In genomic region chr15:84143753-84144314, GRCh38 we compare ENCODE assay signal across 19 cellular contexts.
DNase-seq lines count a peak whose midpoint lies in the region; ATAC-seq lines count a peak whose summit lies in the region.
"Had no signal": no experiment of that assay in that cellular context is flagged by ENCODE, and none has a peak within 500 bp of the region (broad histone marks: within the 10 kb centered on the region; RNA-seq: fewer than 3 reads in every experiment).

No MANE protein-coding gene starts in this region.

- H3K27ac ChIP-seq in BLaER1 treated with 17β-estradiol and CSF1 and Interleukin-3, amounts not matched to agents 10 nM and 100 nM, result no peak overlapping the region
- H3K27ac ChIP-seq: coronary artery, Peyer's patch, SJSA1 had no signal

- DNase-seq in A172 (ENCODE audit: low spot score), result no peak
- no peak for DNase-seq in RPMI8226
- DNase-seq: activated CD8-positive, alpha-beta memory T cell treated with anti-CD3 and anti-CD28 coated beads, Interleukin-2, amount 50 U/mL, for 48 hours; activated gamma-delta T cell; amniotic stem cell; BE2C; NCI-H510A treated with DMSO at 0.1 percent for 48 hours; Peyer's patch; stimulated activated CD4-positive, alpha-beta T cell treated with anti-CD3 and anti-CD28 coated beads, Interleukin-12 subunit alpha, Interleukin-12 subunit beta, amount 100 ng/mL, for 4 hours; T-helper 2 cell had no signal

- no peak overlapping the region for H3K9ac ChIP-seq in BLaER1 treated with 17β-estradiol and CSF1 and Interleukin-3, amounts not matched to agents 10 nM and 100 nM

- peak; percentile 63 for ATAC-seq in GM18868 (IDR thresholded peaks at IDR 0.05; ENCODE audit: unreplicated experiment)
- ATAC-seq in GM21723 (IDR thresholded peaks at IDR 0.05; ENCODE audit: unreplicated experiment), result peak; percentile 73
- ATAC-seq in HG03354 (IDR thresholded peaks at IDR 0.05; ENCODE audit: poor library complexity, severe bottlenecking, unreplicated experiment), result peak; percentile 54
- ATAC-seq in HG02588 (IDR thresholded peaks at IDR 0.05; ENCODE audit: unreplicated experiment), result no peak
- ATAC-seq in HG03460 (IDR thresholded peaks at IDR 0.05; ENCODE audit: unreplicated experiment), result no peak

- H3K9me3 ChIP-seq in BLaER1 treated with 17β-estradiol and CSF1 and Interleukin-3, amounts not matched to agents 10 nM and 100 nM (replicated peaks in 1 of 11), result no peaks in the 10 kb centered on the region
- H3K9me3 ChIP-seq: A549, BE2C, Peyer's patch, SJSA1 had no signal

- H3K36me3 ChIP-seq in BLaER1 treated with 17β-estradiol and CSF1 and Interleukin-3, amounts not matched to agents 10 nM and 100 nM, result no peaks in the 10 kb centered on the region
- H3K36me3 ChIP-seq: BE2C, Peyer's patch, SJSA1 had no signal

- no peaks in the 10 kb centered on the region for H4K20me1 ChIP-seq in BLaER1 treated with 17β-estradiol and CSF1 and Interleukin-3, amounts not matched to agents 10 nM and 100 nM

- peaks cover 0 to 7% (median 0%) of the 10 kb centered on the region in 11 experiments; a peak in 2 of 22 replicates for H3K27me3 ChIP-seq in BLaER1 treated with 17β-estradiol and CSF1 and Interleukin-3, amounts not matched to agents 10 nM and 100 nM
- H3K27me3 ChIP-seq: BE2C, Peyer's patch, SJSA1 had no signal

- H3K4me3 ChIP-seq in BLaER1 treated with 17β-estradiol and CSF1 and Interleukin-3, amounts not matched to agents 10 nM and 100 nM, result no peak overlapping the region
- H3K4me3 ChIP-seq: coronary artery, Peyer's patch, SJSA1 had no signal

- H3K4me2 ChIP-seq in BLaER1 treated with 17β-estradiol and CSF1 and Interleukin-3, amounts not matched to agents 10 nM and 100 nM, result peak overlapping the region in 7 of 11 experiments; percentile 2 to 50 (median 30); a peak in 4 of 22 replicates

- H3K4me1 ChIP-seq in BLaER1 treated with 17β-estradiol and CSF1 and Interleukin-3, amounts not matched to agents 10 nM and 100 nM, result peaks cover 0 to 15% (median 12%) of the 10 kb centered on the region in 10 experiments; a peak in 13 of 20 replicates
- H3K4me1 ChIP-seq: A549, BE2C, Peyer's patch, SJSA1 had no signal

Comparison
In these comparisons a context has a peak if more than half of its experiments do, and no peak if none do; other contexts are left out.
1. ATAC-seq: peak in GM18868 (single experiment), GM21723 (single experiment) and HG03354 (single experiment); none in HG02588 (single experiment) and HG03460 (single experiment).